ENCODE assay signal across 8 cellular contexts in genomic region chr6:41546475-41546865, GRCh38. TPM values are rescaled to one million over a fixed set of nuclear protein-coding genes. Genes with fewer than 3 reads are reported as not detected.
A peak's percentile ranks its signal among the peaks of the same experiment; 100 is the strongest.
DNase-seq lines count a peak whose midpoint lies in the region; ATAC-seq lines count a peak whose summit lies in the region.

No MANE protein-coding gene starts in this region.

- no peaks in the 10 kb centered on the region for H3K36me3 ChIP-seq in urinary bladder (ENCODE audit: insufficient read depth)

- ATAC-seq in HG02588 (IDR thresholded peaks at IDR 0.05; ENCODE audit: unreplicated experiment), result peak; percentile 39

- DNase-seq in activated CD4-positive, alpha-beta T cell treated with anti-CD3 and anti-CD28 coated beads, Interleukin-2, amount 10 ng/mL, durations not matched to agents 24 days and 14 days, result peak; percentile 89
- no peak for DNase-seq in activated CD4-positive, alpha-beta T cell treated with anti-CD3 and anti-CD28 coated beads, Interleukin-2, amount 10 ng/mL, durations not matched to agents 7 days and 5 days
- DNase-seq in NCI-H526 treated with DMSO at 0.1 percent for 48 hours (lab: John Stamatoyannopoulos, UW), result peak; percentile 29
- peak; percentile 40 for DNase-seq in dedifferentiated amniotic fluid mesenchymal stem cell (ENCODE audit: extremely low spot score)
- DNase-seq in NCI-H226, result no peak

- no peaks in the 10 kb centered on the region for H3K9me3 ChIP-seq in mononuclear cell (ENCODE audit: low read depth, low read length)

- H3K27ac ChIP-seq in urinary bladder (ENCODE audit: low read depth), result peak overlapping the region; percentile 68

- under 1% methylated on average over 66 of the region's 67 CpGs for WGBS in urinary bladder

- intact Hi-C loops in activated CD4-positive, alpha-beta T cell treated with anti-CD3 and anti-CD28 coated beads, Interleukin-2, amount 10 ng/mL, durations not matched to agents 24 days and 14 days (cut with micrococcal nuclease), result loop anchor here (1.0 to 5.0 kb wide), 2 partner anchors 14 to 119 kb away; no protein-coding TSS in a partner anchor

- H3K27me3 Mint-ChIP-seq in activated CD4-positive, alpha-beta T cell treated with anti-CD3 and anti-CD28 coated beads, Interleukin-2, amount 10 ng/mL, durations not matched to agents 24 days and 14 days, result peaks cover 59% of the 10 kb centered on the region
- H3K27me3 Mint-ChIP-seq in activated CD4-positive, alpha-beta T cell treated with anti-CD3 and anti-CD28 coated beads, Interleukin-2, amount 10 ng/mL, durations not matched to agents 7 days and 5 days, result peaks cover 57% of the 10 kb centered on the region

- H3K9me3 Mint-ChIP-seq in activated CD4-positive, alpha-beta T cell treated with anti-CD3 and anti-CD28 coated beads, Interleukin-2, amount 10 ng/mL, durations not matched to agents 24 days and 14 days, result no peaks in the 10 kb centered on the region
- no peaks in the 10 kb centered on the region for H3K9me3 Mint-ChIP-seq in activated CD4-positive, alpha-beta T cell treated with anti-CD3 and anti-CD28 coated beads, Interleukin-2, amount 10 ng/mL, durations not matched to agents 7 days and 5 days

- peaks cover 10% of the 10 kb centered on the region for H3K36me3 Mint-ChIP-seq in activated CD4-positive, alpha-beta T cell treated with anti-CD3 and anti-CD28 coated beads, Interleukin-2, amount 10 ng/mL, durations not matched to agents 24 days and 14 days (ENCODE audit: low read depth)
- no peaks in the 10 kb centered on the region for H3K36me3 Mint-ChIP-seq in activated CD4-positive, alpha-beta T cell treated with anti-CD3 and anti-CD28 coated beads, Interleukin-2, amount 10 ng/mL, durations not matched to agents 7 days and 5 days (ENCODE audit: low read depth)

- H3K4me3 Mint-ChIP-seq in activated CD4-positive, alpha-beta T cell treated with anti-CD3 and anti-CD28 coated beads, Interleukin-2, amount 10 ng/mL, durations not matched to agents 24 days and 14 days, result no peak overlapping the region
- H3K4me3 Mint-ChIP-seq in activated CD4-positive, alpha-beta T cell treated with anti-CD3 and anti-CD28 coated beads, Interleukin-2, amount 10 ng/mL, durations not matched to agents 7 days and 5 days, result no peak overlapping the region

- no peak overlapping the region for H3K27ac Mint-ChIP-seq in activated CD4-positive, alpha-beta T cell treated with anti-CD3 and anti-CD28 coated beads, Interleukin-2, amount 10 ng/mL, durations not matched to agents 24 days and 14 days
- no peak overlapping the region for H3K27ac Mint-ChIP-seq in activated CD4-positive, alpha-beta T cell treated with anti-CD3 and anti-CD28 coated beads, Interleukin-2, amount 10 ng/mL, durations not matched to agents 7 days and 5 days

- H3K4me1 ChIP-seq in mononuclear cell (ENCODE audit: insufficient read depth, low read length), result peaks cover 36% of the 10 kb centered on the region
- H3K4me1 ChIP-seq in urinary bladder (ENCODE audit: insufficient read depth), result peaks cover 3% of the 10 kb centered on the region

- CTCF ChIA-PET in activated CD4-positive, alpha-beta T cell treated with anti-CD3 and anti-CD28 coated beads, Interleukin-2, amount 10 ng/mL, durations not matched to agents 7 days and 5 days (lab: Charles Lee), result no interaction called here

- peaks cover 27% of the 10 kb centered on the region for H3K27me3 ChIP-seq in mononuclear cell (ENCODE audit: insufficient read depth, low read length)

- POLR2A ChIA-PET in activated CD4-positive, alpha-beta T cell treated with anti-CD3 and anti-CD28 coated beads, Interleukin-2, amount 10 ng/mL, durations not matched to agents 7 days and 5 days (lab: Charles Lee), result no interaction called here

- peaks cover 20% of the 10 kb centered on the region for H3K4me1 Mint-ChIP-seq in activated CD4-positive, alpha-beta T cell treated with anti-CD3 and anti-CD28 coated beads, Interleukin-2, amount 10 ng/mL, durations not matched to agents 24 days and 14 days
- peaks cover 24% of the 10 kb centered on the region for H3K4me1 Mint-ChIP-seq in activated CD4-positive, alpha-beta T cell treated with anti-CD3 and anti-CD28 coated beads, Interleukin-2, amount 10 ng/mL, durations not matched to agents 7 days and 5 days

- peak overlapping the region; percentile 43 for H3K4me3 ChIP-seq in mononuclear cell (ENCODE audit: low read length)
- peak overlapping the region; percentile 87 for H3K4me3 ChIP-seq in urinary bladder (ENCODE audit: low read depth, low read length)

RNA-seq across cellular contexts. Expression of gene FOXP4, which starts 0.3 kb away (rescaled TPM):
- 16.9 and 17.6 TPM in 2 replicates for total RNA-seq in activated CD4-positive, alpha-beta T cell treated with anti-CD3 and anti-CD28 coated beads, Interleukin-2, amount 10 ng/mL, durations not matched to agents 24 days and 14 days
- 1 to 10 TPM; 4.8 to 5.3 TPM for total RNA-seq in activated CD4-positive, alpha-beta T cell treated with anti-CD3 and anti-CD28 coated beads, Interleukin-2, amount 10 ng/mL, durations not matched to agents 7 days and 5 days
- 3.5 TPM for total RNA-seq in mononuclear cell
- 1.6 TPM for total RNA-seq in urinary bladder
- polyA plus RNA-seq in urinary bladder, result 18.0 TPM

Comparison
In these comparisons a context has a peak if more than half of its experiments do, and no peak if none do; other contexts are left out.
1. DNase-seq: peak in activated CD4-positive, alpha-beta T cell treated with anti-CD3 and anti-CD28 coated beads, Interleukin-2, amount 10 ng/mL, durations not matched to agents 24 days and 14 days (single experiment), NCI-H526 treated with DMSO at 0.1 percent for 48 hours (single experiment) and dedifferentiated amniotic fluid mesenchymal stem cell (single experiment); none in activated CD4-positive, alpha-beta T cell treated with anti-CD3 and anti-CD28 coated beads, Interleukin-2, amount 10 ng/mL, durations not matched to agents 7 days and 5 days (single experiment) and NCI-H226 (single experiment).